ENCODE assay signal across 8 cellular contexts in the genomic region with DNA sequence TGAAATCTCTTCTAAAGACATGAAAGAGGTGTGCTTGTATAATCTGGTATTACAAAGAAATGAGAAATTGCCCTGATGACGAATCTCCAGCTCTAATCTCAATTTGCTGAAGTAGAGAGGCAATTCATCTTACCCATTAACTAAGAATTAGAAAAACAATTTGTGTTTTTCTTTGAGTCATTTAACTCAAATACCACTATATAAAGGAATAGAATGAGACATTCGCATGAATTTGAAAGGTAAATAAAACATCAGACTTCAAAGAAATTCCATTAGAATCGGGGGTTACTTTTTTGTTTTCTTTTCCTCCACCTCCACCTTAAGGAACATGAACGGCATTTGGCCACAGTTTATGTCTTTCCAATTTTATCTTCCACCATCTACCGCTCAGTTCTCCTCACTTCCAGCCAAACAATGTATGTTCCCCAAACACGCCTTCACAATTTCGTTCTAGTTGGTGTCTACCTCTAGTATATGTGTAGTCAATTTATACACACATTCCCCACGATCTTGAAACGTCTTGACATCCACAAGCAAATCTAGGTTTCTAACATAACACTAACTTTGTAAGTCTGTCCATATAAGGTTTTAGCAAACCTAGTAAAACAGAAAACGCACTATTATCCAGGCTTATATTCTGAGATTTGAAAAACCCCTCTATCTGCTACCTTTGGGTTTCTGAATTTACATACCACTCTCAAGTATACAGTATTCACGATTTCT. TPM values are rescaled to one million over a fixed set of nuclear protein-coding genes. Genes with fewer than 3 reads are reported as not detected.
A peak's percentile ranks its signal among the peaks of the same experiment; 100 is the strongest.
DNase-seq lines count a peak whose midpoint lies in the region; ATAC-seq and TF ChIP-seq lines count a peak whose summit lies in the region.

No MANE protein-coding gene starts in this region.

- H3K4me1 ChIP-seq in KMS-11 (ENCODE audit: low read depth, poor library complexity, severe bottlenecking), result peaks cover 25% of the 10 kb centered on the region

- H3K36me3 ChIP-seq in KMS-11 (ENCODE audit: insufficient read depth), result no peaks in the 10 kb centered on the region

- H3K9me3 Mint-ChIP-seq in CD14-positive monocyte (no peaks in the 10 kb centered on the region), nephron progenitor cell (peaks cover 2% of the 10 kb centered on the region)
- H3K9me3 Mint-ChIP-seq in dendritic cell treated with granulocyte-macrophage colony-stimulating factor and Interleukin-4, amounts not matched to agents 40 ng/mL and 50 ng/mL, for 4 days, result no peaks in the 10 kb centered on the region

- no peak overlapping the region for H3K4me3 ChIP-seq in KMS-11 (IDR thresholded peaks at IDR 0.05; ENCODE audit: insufficient read depth, low read depth, low read length)

- H3K27me3 ChIP-seq in KMS-11 (ENCODE audit: insufficient read depth, low read depth), result no peaks in the 10 kb centered on the region

- peaks cover 11% of the 10 kb centered on the region for H4K20me1 ChIP-seq in KMS-11 (ENCODE audit: insufficient read depth)

- no peak for TF ChIP-seq CTCF in CD14-positive monocyte (IDR thresholded peaks at IDR 0.05)
- no peak for TF ChIP-seq CTCF in KMS-11 (conservative IDR thresholded peaks at IDR 0.05; ENCODE audit: low read depth, low read length)
- no peak for TF ChIP-seq CTCF in nephron progenitor cell (IDR thresholded peaks at IDR 0.05)

- peak overlapping the region; percentile 96; the same call in 1 of the 2 replicates for H3K9ac ChIP-seq in KMS-11

- ATAC-seq in HG03439 (IDR thresholded peaks at IDR 0.05; ENCODE audit: unreplicated experiment) (no peak), GM21367 (IDR thresholded peaks at IDR 0.05; ENCODE audit: unreplicated experiment) (no peak)

- peaks cover 62% of the 10 kb centered on the region for H3K4me1 Mint-ChIP-seq in CD14-positive monocyte
- peaks cover 33% of the 10 kb centered on the region for H3K4me1 Mint-ChIP-seq in dendritic cell treated with granulocyte-macrophage colony-stimulating factor and Interleukin-4, amounts not matched to agents 40 ng/mL and 50 ng/mL, for 4 days (ENCODE audit: low read depth)
- peaks cover 28% of the 10 kb centered on the region for H3K4me1 Mint-ChIP-seq in nephron progenitor cell

- H2AFZ ChIP-seq in KMS-11 (ENCODE audit: low read depth), result peak overlapping the region; percentile 66

- H3K27ac ChIP-seq in KMS-11, result no peak overlapping the region

- peak overlapping the region; percentile 87 to 98 (median 97) for H3K27ac Mint-ChIP-seq in CD14-positive monocyte
- H3K27ac Mint-ChIP-seq in dendritic cell treated with granulocyte-macrophage colony-stimulating factor and Interleukin-4, amounts not matched to agents 40 ng/mL and 50 ng/mL, for 4 days, result peak overlapping the region; percentile 98
- H3K27ac Mint-ChIP-seq in nephron progenitor cell, result no peak overlapping the region

- H3K36me3 Mint-ChIP-seq in CD14-positive monocyte (no peaks in the 10 kb centered on the region), nephron progenitor cell (ENCODE audit: low read depth) (peaks cover 3% of the 10 kb centered on the region)
- peaks cover 22% of the 10 kb centered on the region for H3K36me3 Mint-ChIP-seq in dendritic cell treated with granulocyte-macrophage colony-stimulating factor and Interleukin-4, amounts not matched to agents 40 ng/mL and 50 ng/mL, for 4 days (ENCODE audit: low read depth)

- peak overlapping the region; percentile 42 for H3K4me2 ChIP-seq in KMS-11

- H3K4me3 Mint-ChIP-seq in CD14-positive monocyte (peak overlapping the region; percentile 92 to 95), nephron progenitor cell (peak overlapping the region; percentile 89)
- H3K4me3 Mint-ChIP-seq in dendritic cell treated with granulocyte-macrophage colony-stimulating factor and Interleukin-4, amounts not matched to agents 40 ng/mL and 50 ng/mL, for 4 days, result peak overlapping the region; percentile 94

- peaks cover 0 to 5% (median 0%) of the 10 kb centered on the region in 3 donors for H3K27me3 Mint-ChIP-seq in CD14-positive monocyte (ENCODE audit: low read depth in 3 of 3)
- no peaks in the 10 kb centered on the region for H3K27me3 Mint-ChIP-seq in dendritic cell treated with granulocyte-macrophage colony-stimulating factor and Interleukin-4, amounts not matched to agents 40 ng/mL and 50 ng/mL, for 4 days
- peaks cover 22% of the 10 kb centered on the region for H3K27me3 Mint-ChIP-seq in nephron progenitor cell (ENCODE audit: low read depth, poor library complexity)

- DNase-seq in CD14-positive monocyte (ENCODE audit: low spot score) (no peak), nephron progenitor cell (no peak), ureter (ENCODE audit: low spot score) (no peak), amniotic stem cell (lab: John Stamatoyannopoulos, UW) (no peak)

- intact Hi-C loops in CD14-positive monocyte (cut with micrococcal nuclease), result loop anchor here (2.0 to 10.0 kb wide), 6 partner anchors 49 to 801 kb away; partner anchors contain the start of genes METTL4 (in 2 of the 2), NDC80 (in 2 of the 2), EMILIN2 (in 1 of the 2) and TGIF1 (in 1 of the 2)
- intact Hi-C loops in dendritic cell treated with granulocyte-macrophage colony-stimulating factor and Interleukin-4, amounts not matched to agents 40 ng/mL and 50 ng/mL, for 4 days (cut with micrococcal nuclease), result no loop called here

- H3K79me2 ChIP-seq in KMS-11 (ENCODE audit: insufficient read depth, low read depth), result peaks cover 34% of the 10 kb centered on the region

RNA-seq across cellular contexts. Expression of gene SMCHD1, which starts 1.3 kb away (rescaled TPM):
- 10 to 100 TPM; 12.7 to 16.8 TPM for polyA plus RNA-seq in CD14-positive monocyte
- 83.8 TPM for total RNA-seq in ureter
